14 cellular contexts compared by ENCODE assay signal in the genomic region with DNA sequence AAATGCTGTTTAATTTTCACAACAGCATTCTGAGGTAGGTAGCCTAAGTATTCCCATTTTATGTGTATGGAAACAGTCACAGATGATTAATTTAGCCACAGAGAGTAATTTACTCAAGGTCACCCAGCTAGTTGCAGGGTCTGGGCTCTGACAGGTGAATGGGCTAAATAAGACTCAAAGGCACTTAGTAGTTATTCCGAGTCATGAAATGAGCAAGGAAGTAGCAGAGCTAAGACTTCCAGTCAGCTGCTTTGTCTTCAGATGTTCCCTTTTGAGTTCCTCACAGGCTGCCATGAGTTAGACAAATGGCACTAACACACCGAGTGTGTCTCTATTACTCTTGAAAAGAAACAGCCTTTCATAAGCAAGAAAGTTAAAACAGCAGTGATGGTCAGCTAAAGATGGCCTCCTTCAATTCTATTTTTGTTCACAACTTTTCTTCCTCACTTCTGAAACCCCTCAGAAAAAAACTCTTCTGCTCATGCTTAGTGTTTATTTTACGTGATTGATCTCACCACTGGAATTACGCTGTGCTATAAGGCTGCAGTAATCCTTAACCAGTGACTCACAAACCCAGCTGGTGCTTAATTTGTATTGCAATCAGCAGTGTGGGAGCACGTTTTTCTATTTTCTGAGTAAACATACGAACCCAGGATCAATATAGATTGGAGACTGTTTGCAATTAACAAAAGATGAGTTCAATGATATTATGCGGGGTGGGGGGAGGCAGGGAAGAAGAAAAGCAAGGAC.
A peak's percentile ranks its signal among the peaks of the same experiment; 100 is the strongest.
DNase-seq lines count a peak whose midpoint lies in the region; ATAC-seq and TF ChIP-seq lines count a peak whose summit lies in the region.
"Had no signal": no experiment of that assay in that cellular context is flagged by ENCODE, and none has a peak within 500 bp of the region (broad histone marks: within the 10 kb centered on the region; RNA-seq: fewer than 3 reads in every experiment).

No MANE protein-coding gene starts in this region.

- H3K9me3 ChIP-seq in CD8-positive, alpha-beta memory T cell (ENCODE audit: low read length) = no peaks in the 10 kb centered on the region

- no peak overlapping the region for H3K27ac ChIP-seq in CD8-positive, alpha-beta memory T cell (ENCODE audit: low read depth, low read length)

- H3K27me3 ChIP-seq in CD8-positive, alpha-beta memory T cell (ENCODE audit: insufficient read depth, low read length, poor library complexity, severe bottlenecking) = no peaks in the 10 kb centered on the region

- TF ChIP-seq CTCF in epithelial cell of esophagus (IDR thresholded peaks at IDR 0.05; ENCODE audit: insufficient read depth, low read depth, low read length, missing control alignments) = no peak
- TF ChIP-seq CTCF in osteocyte (IDR thresholded peaks at IDR 0.05) = no peak

- DNase-seq in EH (ENCODE audit: low read depth) (peak; percentile 80), NCI-H82 (lab: John Stamatoyannopoulos, UW) (peak; percentile 81), epithelial cell of esophagus (ENCODE audit: low read depth) (peak; percentile 74), osteocyte (ENCODE audit: extremely low spot score, unreplicated experiment) (no peak)
- DNase-seq in activated naive CD4-positive, alpha-beta T cell treated with anti-CD3 and anti-CD28 coated beads, Interleukin-2, amount 50 U/mL, for 72 hours (ENCODE audit: low spot score in 2 of 2) = no peak
- DNase-seq in CD8-positive, alpha-beta memory T cell = no peak
- DNase-seq: DMS79; NCI-H1436 treated with DMSO at 0.1 percent for 48 hours; stimulated activated naive B cell treated with anti-CD40 and anti-IgM and Interleukin-4, amounts not matched to agents 10 μg/mL and 1 μg/mL and 100 μg/mL, for 72 hours had no signal

- no peaks in the 10 kb centered on the region for H3K9me3 Mint-ChIP-seq in osteocyte (ENCODE audit: unreplicated experiment)
- peaks cover under 1 to 11% of the 10 kb centered on the region in 2 donors for H3K9me3 Mint-ChIP-seq in activated naive CD4-positive, alpha-beta T cell treated with anti-CD3 and anti-CD28 coated beads, Interleukin-2, amount 50 U/mL, for 72 hours
- H3K9me3 Mint-ChIP-seq in CD8-positive, alpha-beta memory T cell = peaks cover 0 to 10% (median 6%) of the 10 kb centered on the region in 5 donors
- H3K9me3 Mint-ChIP-seq: activated naive CD4-positive, alpha-beta T cell treated with anti-CD3 and anti-CD28 coated beads, Interleukin-2, amount 50 U/mL, for 24 hours had no signal

- H3K36me3 ChIP-seq in CD8-positive, alpha-beta memory T cell (ENCODE audit: insufficient read depth, low read length) = no peaks in the 10 kb centered on the region

- H3K27me3 Mint-ChIP-seq in osteocyte (ENCODE audit: unreplicated experiment) = no peaks in the 10 kb centered on the region
- no peaks in the 10 kb centered on the region for H3K27me3 Mint-ChIP-seq in CD8-positive, alpha-beta memory T cell
- H3K27me3 Mint-ChIP-seq: activated naive CD4-positive, alpha-beta T cell treated with anti-CD3 and anti-CD28 coated beads, Interleukin-2, amount 50 U/mL, for 24 hours; stimulated activated naive B cell treated with anti-CD40 and anti-IgM and Interleukin-4, amounts not matched to agents 10 μg/mL and 1 μg/mL and 100 μg/mL, for 72 hours had no signal

- H3K4me3 Mint-ChIP-seq in osteocyte (ENCODE audit: unreplicated experiment) = no peak overlapping the region
- H3K4me3 Mint-ChIP-seq in CD8-positive, alpha-beta memory T cell = no peak overlapping the region
- H3K4me3 Mint-ChIP-seq: activated naive CD4-positive, alpha-beta T cell treated with anti-CD3 and anti-CD28 coated beads, Interleukin-2, amount 50 U/mL, for 24 hours; GM23338; stimulated activated naive B cell treated with anti-CD40 and anti-IgM and Interleukin-4, amounts not matched to agents 10 μg/mL and 1 μg/mL and 100 μg/mL, for 72 hours had no signal

- POLR2A ChIA-PET in CD8-positive, alpha-beta memory T cell (lab: Charles Lee) = no interaction called here

- H3K27ac Mint-ChIP-seq in osteocyte (ENCODE audit: unreplicated experiment) = peak overlapping the region; percentile 67
- H3K27ac Mint-ChIP-seq in activated naive CD4-positive, alpha-beta T cell treated with anti-CD3 and anti-CD28 coated beads, Interleukin-2, amount 50 U/mL, for 72 hours = no peak overlapping the region
- H3K27ac Mint-ChIP-seq in CD8-positive, alpha-beta memory T cell = no peak overlapping the region
- H3K27ac Mint-ChIP-seq: activated naive CD4-positive, alpha-beta T cell treated with anti-CD3 and anti-CD28 coated beads, Interleukin-2, amount 50 U/mL, for 24 hours; GM23338; stimulated activated naive B cell treated with anti-CD40 and anti-IgM and Interleukin-4, amounts not matched to agents 10 μg/mL and 1 μg/mL and 100 μg/mL, for 72 hours had no signal

- H3K36me3 Mint-ChIP-seq in osteocyte (ENCODE audit: unreplicated experiment) = no peaks in the 10 kb centered on the region
- no peaks in the 10 kb centered on the region for H3K36me3 Mint-ChIP-seq in activated naive CD4-positive, alpha-beta T cell treated with anti-CD3 and anti-CD28 coated beads, Interleukin-2, amount 50 U/mL, for 72 hours
- peaks cover 0 to 2% (median 0%) of the 10 kb centered on the region in 3 donors for H3K36me3 Mint-ChIP-seq in CD8-positive, alpha-beta memory T cell
- H3K36me3 Mint-ChIP-seq: activated naive CD4-positive, alpha-beta T cell treated with anti-CD3 and anti-CD28 coated beads, Interleukin-2, amount 50 U/mL, for 24 hours; stimulated activated naive B cell treated with anti-CD40 and anti-IgM and Interleukin-4, amounts not matched to agents 10 μg/mL and 1 μg/mL and 100 μg/mL, for 72 hours had no signal

- CTCF ChIA-PET in CD8-positive, alpha-beta memory T cell (lab: Charles Lee) = no interaction called here

- H3K4me1 Mint-ChIP-seq in osteocyte (ENCODE audit: unreplicated experiment) = peaks cover 67% of the 10 kb centered on the region
- no peaks in the 10 kb centered on the region for H3K4me1 Mint-ChIP-seq in CD8-positive, alpha-beta memory T cell
- H3K4me1 Mint-ChIP-seq: activated naive CD4-positive, alpha-beta T cell treated with anti-CD3 and anti-CD28 coated beads, Interleukin-2, amount 50 U/mL, for 24 hours; stimulated activated naive B cell treated with anti-CD40 and anti-IgM and Interleukin-4, amounts not matched to agents 10 μg/mL and 1 μg/mL and 100 μg/mL, for 72 hours had no signal

- ATAC-seq in activated naive CD4-positive, alpha-beta T cell treated with anti-CD3 and anti-CD28 coated beads, Interleukin-2, amount 50 U/mL, for 72 hours = no peak
- no peak for ATAC-seq in GM19035 (IDR thresholded peaks at IDR 0.05; ENCODE audit: unreplicated experiment)
- ATAC-seq in HG02840 (IDR thresholded peaks at IDR 0.05; ENCODE audit: low FRiP score, unreplicated experiment) = no peak
- ATAC-seq: activated CD4-positive, CD25-positive, alpha-beta regulatory T cell treated with anti-CD3 and anti-CD28 coated beads, Interleukin-2, amount 50 U/mL, for 24 hours; GM23338; stimulated activated naive B cell treated with anti-CD40 and anti-IgM and Interleukin-4, amounts not matched to agents 10 μg/mL and 1 μg/mL and 100 μg/mL, for 72 hours had no signal

- no peak overlapping the region for H3K4me3 ChIP-seq in epithelial cell of esophagus (ENCODE audit: low read length)
- no peak overlapping the region for H3K4me3 ChIP-seq in CD8-positive, alpha-beta memory T cell (ENCODE audit: low read length)
- H3K4me3 ChIP-seq: GM23338 had no signal

- H3K4me1 ChIP-seq in CD8-positive, alpha-beta memory T cell (ENCODE audit: insufficient read depth, low read length) = no peaks in the 10 kb centered on the region

Comparison
In these comparisons a context has a peak if more than half of its experiments do, and no peak if none do; other contexts are left out.
1. DNase-seq: peak in EH (single experiment), NCI-H82 (single experiment) and epithelial cell of esophagus (single experiment); none in osteocyte (single experiment), activated naive CD4-positive, alpha-beta T cell treated with anti-CD3 and anti-CD28 coated beads, Interleukin-2, amount 50 U/mL, for 72 hours (0 of 2) and CD8-positive, alpha-beta memory T cell (0 of 5).